23 cellular contexts compared by ENCODE assay signal in the genomic region with DNA sequence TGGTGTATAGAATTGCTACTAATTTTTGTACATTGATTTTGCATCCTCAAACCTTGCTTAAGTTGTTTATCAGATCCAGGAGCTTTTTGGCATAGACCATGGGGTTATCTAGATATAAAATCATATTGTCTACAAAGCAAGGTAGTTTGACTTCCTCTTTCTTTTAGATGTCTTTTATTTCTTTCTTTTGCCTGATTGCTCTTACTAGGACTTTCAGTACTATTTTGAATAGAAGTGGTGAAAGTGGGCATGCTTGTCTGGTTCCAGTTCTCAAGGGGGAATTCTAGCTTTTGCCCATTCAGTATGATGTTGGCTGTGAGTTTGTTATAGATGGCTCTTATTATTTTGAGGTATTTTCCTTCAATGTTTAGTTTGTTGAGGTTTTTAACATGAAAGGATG.
A peak's percentile ranks its signal among the peaks of the same experiment; 100 is the strongest.
DNase-seq lines count a peak whose midpoint lies in the region; ATAC-seq and TF ChIP-seq lines count a peak whose summit lies in the region.
"Had no signal": no experiment of that assay in that cellular context is flagged by ENCODE, and none has a peak within 500 bp of the region (broad histone marks: within the 10 kb centered on the region; RNA-seq: fewer than 3 reads in every experiment).

No MANE protein-coding gene starts in this region.

- no peaks in the 10 kb centered on the region for H3K9me3 ChIP-seq in transverse colon
- H3K9me3 ChIP-seq: ascending aorta had no signal

- in situ Hi-C loops in transverse colon (cut with MboI; ENCODE audit: low pct_ligation_motif_present in 1 of 4, low pct_unique_long_range_greater_than_20kb in 1 of 4, low sequenced_read_pairs in 3 of 4) = no loop called here

- no peaks in the 10 kb centered on the region for H3K36me3 ChIP-seq in GM06990 (ENCODE audit: control insufficient read depth, insufficient read depth, low read length)
- H3K36me3 ChIP-seq in transverse colon = no peaks in the 10 kb centered on the region
- H3K36me3 ChIP-seq: ascending aorta; BLaER1 treated with 17β-estradiol and CSF1 and Interleukin-3, amounts not matched to agents 10 nM and 100 nM; gastroesophageal sphincter had no signal

- H3K4me3 Mint-ChIP-seq in activated CD8-positive, alpha-beta T cell treated with anti-CD3 and anti-CD28 coated beads for 36 hours = no peak overlapping the region
- H3K4me3 Mint-ChIP-seq: activated T-helper 17 cell treated with anti-CD3 and anti-CD28 coated beads, Interleukin-2, amount 50 U/mL, for 72 hours; natural killer cell had no signal

- no peaks in the 10 kb centered on the region for H3K4me1 Mint-ChIP-seq in activated CD8-positive, alpha-beta T cell treated with anti-CD3 and anti-CD28 coated beads for 36 hours (ENCODE audit: low read depth)
- H3K4me1 Mint-ChIP-seq: activated T-helper 17 cell treated with anti-CD3 and anti-CD28 coated beads, Interleukin-2, amount 50 U/mL, for 72 hours; natural killer cell had no signal

- intact Hi-C loops in activated CD8-positive, alpha-beta T cell treated with anti-CD3 and anti-CD28 coated beads for 36 hours (cut with micrococcal nuclease) = no loop called here
- intact Hi-C loops in transverse colon (cut with DNase I; ENCODE audit: low total_unique reads) = no loop called here

- H3K4me3 ChIP-seq in GM06990 (replicated peaks; ENCODE audit: low read depth, low read length) = no peak overlapping the region
- no peak overlapping the region for H3K4me3 ChIP-seq in transverse colon
- H3K4me3 ChIP-seq: ascending aorta; BLaER1 treated with 17β-estradiol and CSF1 and Interleukin-3, amounts not matched to agents 10 nM and 100 nM; gastroesophageal sphincter; lung; PC-9; SK-N-MC had no signal

- peaks cover 4% of the 10 kb centered on the region for H3K27me3 Mint-ChIP-seq in activated CD8-positive, alpha-beta T cell treated with anti-CD3 and anti-CD28 coated beads for 36 hours
- H3K27me3 Mint-ChIP-seq: progenitor cell of endocrine pancreas had no signal

- H3K27ac ChIP-seq in transverse colon = no peak overlapping the region
- H3K27ac ChIP-seq: 22Rv1; ascending aorta; BLaER1 treated with 17β-estradiol and CSF1 and Interleukin-3, amounts not matched to agents 10 nM and 100 nM; epithelial cell of prostate; gastroesophageal sphincter; PC-9; SK-N-MC had no signal

- no peak for TF ChIP-seq EP300 in transverse colon (IDR thresholded peaks at IDR 0.05; ENCODE audit: low read depth)

- no peaks in the 10 kb centered on the region for H3K4me1 ChIP-seq in transverse colon
- H3K4me1 ChIP-seq: ascending aorta; BLaER1 treated with 17β-estradiol and CSF1 and Interleukin-3, amounts not matched to agents 10 nM and 100 nM; gastroesophageal sphincter had no signal

- H3K27me3 ChIP-seq in GM06990 (replicated peaks; ENCODE audit: control insufficient read depth, insufficient read depth, low read length) (no peaks in the 10 kb centered on the region), transverse colon (no peaks in the 10 kb centered on the region)
- H3K27me3 ChIP-seq: ascending aorta; BLaER1 treated with 17β-estradiol and CSF1 and Interleukin-3, amounts not matched to agents 10 nM and 100 nM had no signal

- H3K9me3 Mint-ChIP-seq in activated CD8-positive, alpha-beta T cell treated with anti-CD3 and anti-CD28 coated beads for 36 hours = no peaks in the 10 kb centered on the region

- CTCF ChIA-PET in activated CD8-positive, alpha-beta T cell treated with anti-CD3 and anti-CD28 coated beads for 36 hours (lab: Charles Lee) = no interaction called here

- ATAC-seq in GM19043 (IDR thresholded peaks at IDR 0.05; ENCODE audit: low read depth, unreplicated experiment) (peak; percentile 73), HG02642 (IDR thresholded peaks at IDR 0.05; ENCODE audit: poor library complexity, unreplicated experiment) (peak; percentile 79), HG03378 (IDR thresholded peaks at IDR 0.05; ENCODE audit: unreplicated experiment) (peak; percentile 68)
- no peak for ATAC-seq in activated CD8-positive, alpha-beta T cell treated with anti-CD3 and anti-CD28 coated beads for 36 hours
- ATAC-seq: activated T-helper 17 cell treated with anti-CD3 and anti-CD28 coated beads, Interleukin-2, amount 50 U/mL, for 72 hours; gastroesophageal sphincter; natural killer cell had no signal

- no peaks in the 10 kb centered on the region for H3K36me3 Mint-ChIP-seq in activated CD8-positive, alpha-beta T cell treated with anti-CD3 and anti-CD28 coated beads for 36 hours (ENCODE audit: low read depth)
- H3K36me3 Mint-ChIP-seq: natural killer cell had no signal

- no peak for TF ChIP-seq POLR2A in transverse colon (IDR thresholded peaks at IDR 0.05)

- POLR2A ChIA-PET in activated CD8-positive, alpha-beta T cell treated with anti-CD3 and anti-CD28 coated beads for 36 hours (lab: Charles Lee) = no interaction called here

- DNase-seq in GM06990 (ENCODE audit: extremely low read depth, insufficient read length) = peak; percentile 1
- no peak for DNase-seq in HuH-7.5 (ENCODE audit: low spot score)
- no peak for DNase-seq in activated CD8-positive, alpha-beta T cell treated with anti-CD3 and anti-CD28 coated beads for 36 hours
- DNase-seq in GM19238 (ENCODE audit: insufficient read length, low spot score) = no peak
- no peak for DNase-seq in transverse colon
- DNase-seq: activated CD4-positive, alpha-beta T cell treated with anti-CD3 and anti-CD28 coated beads, Interleukin-2, amount 50 U/mL, for 4 hours; natural killer cell; NCI-H1930; NCI-H526; PC-9; stimulated activated CD4-positive, alpha-beta T cell treated with anti-CD3 and anti-CD28 coated beads, Interleukin-12 subunit alpha, Interleukin-12 subunit beta, amount 100 ng/mL, for 4 hours had no signal

- no peak overlapping the region for H3K27ac Mint-ChIP-seq in activated CD8-positive, alpha-beta T cell treated with anti-CD3 and anti-CD28 coated beads for 36 hours
- H3K27ac Mint-ChIP-seq: activated T-helper 17 cell treated with anti-CD3 and anti-CD28 coated beads, Interleukin-2, amount 50 U/mL, for 72 hours; natural killer cell; progenitor cell of endocrine pancreas had no signal

- no peak for TF ChIP-seq CTCF in GM06990 (IDR thresholded peaks at IDR 0.05; ENCODE audit: insufficient read depth, low read length, poor library complexity, severe bottlenecking)
- TF ChIP-seq CTCF in activated CD8-positive, alpha-beta T cell treated with anti-CD3 and anti-CD28 coated beads for 36 hours (IDR thresholded peaks at IDR 0.05) = no peak
- no peak for TF ChIP-seq CTCF in transverse colon (IDR thresholded peaks at IDR 0.05)
